In the genomic region with DNA sequence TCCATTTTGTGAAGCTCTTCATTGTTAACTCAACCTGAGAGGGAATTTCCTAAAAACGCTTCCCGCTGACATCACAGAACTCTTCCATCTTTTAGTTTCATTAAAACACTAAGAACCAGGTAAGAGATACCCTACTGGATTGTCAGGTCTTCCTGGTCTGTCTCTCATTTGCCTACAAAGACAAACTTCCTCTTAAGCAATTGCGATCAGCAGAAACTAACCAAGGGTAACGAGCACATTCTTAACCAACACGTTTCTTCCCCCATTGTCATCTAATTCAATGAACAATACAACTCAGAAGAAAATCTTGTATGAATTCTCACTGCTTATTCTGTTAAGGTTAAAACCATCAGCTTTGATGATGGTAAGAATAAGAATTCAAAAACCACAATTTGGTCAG, we compare ENCODE assay signal across 12 cellular contexts.
DNase-seq lines count a peak whose midpoint lies in the region; ATAC-seq, FAIRE-seq and TF ChIP-seq lines count a peak whose summit lies in the region.
"Had no signal": no experiment of that assay in that cellular context is flagged by ENCODE, and none has a peak within 500 bp of the region (broad histone marks: within the 10 kb centered on the region; RNA-seq: fewer than 3 reads in every experiment).

No MANE protein-coding gene starts in this region.

- H3K27me3 Mint-ChIP-seq in nephron progenitor cell (ENCODE audit: low read depth, poor library complexity) = no peaks in the 10 kb centered on the region

- ATAC-seq in HG02885 (IDR thresholded peaks at IDR 0.05; ENCODE audit: poor library complexity, unreplicated experiment) = peak; percentile 45

- DNase-seq in GM19239 (ENCODE audit: insufficient read length, low spot score) = no peak
- peak; percentile 29 for DNase-seq in NOMO-1 treated with dmso at 0.1 percent for 144 hours (lab: John Stamatoyannopoulos, UW; ENCODE audit: unreplicated experiment)
- DNase-seq in nephron progenitor cell = no peak
- DNase-seq in NCI-H1105 treated with DMSO at 0.1 percent for 48 hours (lab: John Stamatoyannopoulos, UW) = no peak
- DNase-seq in hepatic stellate cell (ENCODE audit: low spot score) = no peak
- no peak for DNase-seq in activated CD4-positive, CD25-positive, alpha-beta regulatory T cell treated with anti-CD3 and anti-CD28 coated beads, Interleukin-2, amount 50 U/mL, for 72 hours
- no peak for DNase-seq in GM03348 (ENCODE audit: low spot score)
- DNase-seq: activated T-cell treated with anti-CD3 and anti-CD28 coated beads, Interleukin-2, amount 50 U/mL, for 1 hour; colonic mucosa; NCI-H1092 treated with DMSO at 0.1 percent for 48 hours; ovary had no signal

- peak; percentile 97 for FAIRE-seq in GM19239 (lab: Jason Lieb, UNC)

- H3K36me3 Mint-ChIP-seq in nephron progenitor cell (ENCODE audit: low read depth) = peaks cover 25% of the 10 kb centered on the region

- peak overlapping the region; percentile 32 for H3K27ac Mint-ChIP-seq in nephron progenitor cell

- peaks cover 60% of the 10 kb centered on the region for H3K4me1 Mint-ChIP-seq in nephron progenitor cell

- no peak overlapping the region for H3K4me3 Mint-ChIP-seq in nephron progenitor cell

- no peaks in the 10 kb centered on the region for H3K9me3 Mint-ChIP-seq in nephron progenitor cell

- no peak for TF ChIP-seq CTCF in nephron progenitor cell (IDR thresholded peaks at IDR 0.05)
